28 cellular contexts compared by ENCODE assay signal in the genomic region with DNA sequence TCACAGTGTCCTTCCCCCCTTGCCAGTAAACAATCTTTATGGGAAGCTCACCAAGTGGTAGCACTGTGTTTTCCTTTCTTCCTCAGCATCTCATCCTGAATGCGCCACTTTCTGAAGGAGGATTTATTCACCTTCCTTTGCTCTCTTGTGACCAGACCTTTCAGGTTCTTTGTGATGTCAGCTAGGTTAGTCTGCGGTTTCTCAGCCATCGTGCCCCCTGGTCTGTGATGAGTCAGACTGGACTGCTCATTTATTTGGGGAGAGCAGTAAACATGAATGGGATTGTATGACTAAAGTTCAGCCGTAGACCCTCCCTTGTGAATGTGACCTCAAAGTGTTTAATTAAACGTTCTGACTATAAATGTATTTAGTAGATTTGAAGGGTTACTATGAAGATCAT.
A peak's percentile ranks its signal among the peaks of the same experiment; 100 is the strongest.
DNase-seq lines count a peak whose midpoint lies in the region; ATAC-seq, FAIRE-seq and TF ChIP-seq lines count a peak whose summit lies in the region.
"Had no signal": no experiment of that assay in that cellular context is flagged by ENCODE, and none has a peak within 500 bp of the region (broad histone marks: within the 10 kb centered on the region; RNA-seq: fewer than 3 reads in every experiment).

No MANE protein-coding gene starts in this region.

- no peak overlapping the region for H3K4me3 Mint-ChIP-seq in astrocyte (ENCODE audit: unreplicated experiment)
- no peak overlapping the region for H3K4me3 Mint-ChIP-seq in CD4-positive, alpha-beta memory T cell
- H3K4me3 Mint-ChIP-seq: brain, neural crest cell, type B pancreatic cell had no signal

- H2AK5ac ChIP-seq in IMR-90 (ENCODE audit: low read depth, low read length) = no peak overlapping the region

- DNase-seq in EH (ENCODE audit: low read depth) (peak; percentile 49), IMR-90 (peak; percentile 79), astrocyte (ENCODE audit: low read depth) (peak; percentile 84), kidney tubule cell (ENCODE audit: low spot score) (peak; percentile 60), GOT3 (lab: John Stamatoyannopoulos, UW) (no peak)
- DNase-seq in CD4-positive, alpha-beta memory T cell = no peak
- DNase-seq: activated CD4-positive, alpha-beta T cell treated with anti-CD3 and anti-CD28 coated beads for 4 hours; BE2C; colonic mucosa; COR-L47; heart left ventricle; KG1; left ventricle myocardium superior; mucosa of descending colon; NCI-H1048; NCI-H2081; stimulated activated CD4-positive, alpha-beta T cell treated with anti-CD3 and anti-CD28 coated beads, Interleukin-2, amount 100 ng/mL, for 48 hours; stomach; SW 1271 had no signal

- H3K4me2 ChIP-seq in IMR-90 (ENCODE audit: low read depth, low read length) = no peak overlapping the region
- peak overlapping the region; percentile 49 for H3K4me2 ChIP-seq in astrocyte (ENCODE audit: low read length)
- H3K4me2 ChIP-seq: A549 had no signal

- H2BK5ac ChIP-seq in IMR-90 (ENCODE audit: low read depth, low read length, poor library complexity, severe bottlenecking) = no peak overlapping the region

- no peak for TF ChIP-seq RAD21 in IMR-90 (IDR thresholded peaks at IDR 0.05; ENCODE audit: low read length)

- 0 out of 2 replicates have a peak overlapping the region, but pooled peaks have one; percentile 45 for H2BK20ac ChIP-seq in IMR-90 (ENCODE audit: low read depth, low read length)

- peak overlapping the region; percentile 9; the same call in 1 of the 2 replicates for H2BK120ac ChIP-seq in IMR-90 (ENCODE audit: low read depth, low read length)

- H3K27ac Mint-ChIP-seq in astrocyte (ENCODE audit: unreplicated experiment) = peak overlapping the region; percentile 1
- no peak overlapping the region for H3K27ac Mint-ChIP-seq in CD4-positive, alpha-beta memory T cell
- H3K27ac Mint-ChIP-seq: activated naive CD4-positive, alpha-beta T cell treated with anti-CD3 and anti-CD28 coated beads, Interleukin-2, amount 50 U/mL, for 72 hours; brain; type B pancreatic cell had no signal

- POLR2A ChIA-PET in IMR-90 (lab: Charles Lee; ENCODE audit: unreplicated experiment) = no interaction called here
- POLR2A ChIA-PET in CD4-positive, alpha-beta memory T cell (lab: Charles Lee; ENCODE audit: partially characterized antibody) = no interaction called here

- no peak overlapping the region for H3K4me3 ChIP-seq in IMR-90 (ENCODE audit: insufficient read depth, low read depth, low read length)
- H3K4me3 ChIP-seq in astrocyte (ENCODE audit: insufficient read depth, low read depth, low read length) = no peak overlapping the region
- no peak overlapping the region for H3K4me3 ChIP-seq in CD4-positive, alpha-beta memory T cell (ENCODE audit: low read length in 2 of 2)
- H3K4me3 ChIP-seq: A549, colonic mucosa, heart left ventricle, mucosa of descending colon, skin epidermis, stomach had no signal

- 0 out of 2 replicates have a peak, but pooled peaks cover 2% of the 10 kb centered on the region for H3K9me3 ChIP-seq in IMR-90 (ENCODE audit: control insufficient read depth, insufficient read depth, low read length)
- no peaks in the 10 kb centered on the region for H3K9me3 ChIP-seq in astrocyte (ENCODE audit: insufficient read depth, low read depth, low read length)
- no peaks in the 10 kb centered on the region for H3K9me3 ChIP-seq in CD4-positive, alpha-beta memory T cell (ENCODE audit: control insufficient read depth in 1 of 2, low read length in 2 of 2)
- H3K9me3 ChIP-seq: BE2C, colonic mucosa, mucosa of descending colon, stomach had no signal

- no peak overlapping the region for H4K5ac ChIP-seq in IMR-90 (ENCODE audit: low read depth, low read length)

- 0% methylated on average over 1 of the region's 5 CpGs; no CpG with 5 or more reads in 1 of the 2 experiments for WGBS in IMR-90 (ENCODE audit: extremely low coverage in 2 of 2, insufficient read length in 1 of 2), 2 experiments

- no peak overlapping the region; the same call in 1 of the 2 replicates for H4K91ac ChIP-seq in IMR-90 (ENCODE audit: insufficient read depth, low read depth, low read length)

- H3K9me1 ChIP-seq in IMR-90 (ENCODE audit: insufficient read depth, low read length) = peaks cover 3% of the 10 kb centered on the region; the same call in 1 of the 2 replicates

- peak; percentile 50; the same call in 1 of the 2 replicates for ATAC-seq in IMR-90 (ENCODE audit: low read depth)
- no peak for ATAC-seq in GM21447 (IDR thresholded peaks at IDR 0.05; ENCODE audit: unreplicated experiment)
- ATAC-seq in HG02852 (IDR thresholded peaks at IDR 0.05; ENCODE audit: unreplicated experiment) = no peak
- ATAC-seq: A549; activated naive CD4-positive, alpha-beta T cell treated with anti-CD3 and anti-CD28 coated beads, Interleukin-2, amount 50 U/mL, for 72 hours; heart left ventricle; left ventricle myocardium superior; mucosa of descending colon; Right ventricle myocardium inferior had no signal

- peak; percentile 54 for FAIRE-seq in astrocyte (lab: Jason Lieb, UNC)
- FAIRE-seq: A549 had no signal

- no peak overlapping the region for H3K14ac ChIP-seq in IMR-90 (replicated peaks; ENCODE audit: low read depth, low read length)

- CTCF ChIA-PET in IMR-90 (lab: Yijun Ruan, JAX) = interaction anchor here (0.5 kb wide), 1 partner anchor 15 kb away, joined by 3 read pairs; no protein-coding TSS in a partner anchor
- CTCF ChIA-PET in CD4-positive, alpha-beta memory T cell (lab: Charles Lee; ENCODE audit: partially characterized antibody) = no interaction called here

- H4K20me1 ChIP-seq in IMR-90 (ENCODE audit: insufficient read depth, low read length) (no peaks in the 10 kb centered on the region), astrocyte (ENCODE audit: insufficient read depth, low read length) (no peaks in the 10 kb centered on the region)

- dilution Hi-C loops in IMR-90 (cut with HindIII; ENCODE audit: low sequenced_read_pairs, unreplicated experiment) = no loop called here

- peaks cover 8% of the 10 kb centered on the region for H3K9me3 Mint-ChIP-seq in astrocyte (ENCODE audit: unreplicated experiment)
- peaks cover 0 to 3% (median 0%) of the 10 kb centered on the region in 8 donors for H3K9me3 Mint-ChIP-seq in CD4-positive, alpha-beta memory T cell
- H3K9me3 Mint-ChIP-seq: type B pancreatic cell had no signal

- intact Hi-C loops in IMR-90 (cut with micrococcal nuclease) = no loop called here
- intact Hi-C loops in CD4-positive, alpha-beta memory T cell (cut with micrococcal nuclease) = no loop called here

- in situ Hi-C loops in IMR-90 (cut with MboI; ENCODE audit: low sequenced_read_pairs) = no loop called here

- 0 out of 4 replicates have a peak overlapping the region, but pooled peaks of 1 of the 2 experiments have one; percentile 5 for H4K8ac ChIP-seq in IMR-90 (ENCODE audit: low read depth in 2 of 2, low read length in 2 of 2)

- H3K23ac ChIP-seq in IMR-90 (ENCODE audit: low read depth, low read length) = no peak overlapping the region

- H2AFZ ChIP-seq in IMR-90 (replicated peaks; ENCODE audit: low read length, poor library complexity) (no peak overlapping the region), astrocyte (ENCODE audit: low read depth, low read length) (no peak overlapping the region)

- H3K36me3 Mint-ChIP-seq in astrocyte (ENCODE audit: low read depth, unreplicated experiment) = peaks cover 14% of the 10 kb centered on the region
- no peaks in the 10 kb centered on the region for H3K36me3 Mint-ChIP-seq in CD4-positive, alpha-beta memory T cell
- H3K36me3 Mint-ChIP-seq: type B pancreatic cell had no signal

- 0 out of 2 replicates have a peak overlapping the region, but pooled peaks have one; percentile 18 for H3K4ac ChIP-seq in IMR-90 (ENCODE audit: low read depth, low read length)

- TF ChIP-seq POLR2A in IMR-90 (IDR thresholded peaks at IDR 0.05; ENCODE audit: low read depth, low read length) = no peak

- H3K27me3 ChIP-seq in IMR-90 (ENCODE audit: control insufficient read depth, insufficient read depth, low read length) (no peaks in the 10 kb centered on the region), astrocyte (ENCODE audit: insufficient read depth, low read length) (no peaks in the 10 kb centered on the region)
- no peaks in the 10 kb centered on the region for H3K27me3 ChIP-seq in CD4-positive, alpha-beta memory T cell (ENCODE audit: insufficient read depth, low read length)
- H3K27me3 ChIP-seq: BE2C, colonic mucosa, heart left ventricle, stomach had no signal

- H3K79me2 ChIP-seq in astrocyte (ENCODE audit: insufficient read depth, low read length) = no peaks in the 10 kb centered on the region

- H3K4me1 ChIP-seq in IMR-90 (ENCODE audit: control insufficient read depth, insufficient read depth, low read length) = peaks cover 13% of the 10 kb centered on the region
- H3K4me1 ChIP-seq in astrocyte (ENCODE audit: insufficient read depth, low read length) = peaks cover 21% of the 10 kb centered on the region
- no peaks in the 10 kb centered on the region for H3K4me1 ChIP-seq in CD4-positive, alpha-beta memory T cell (ENCODE audit: insufficient read depth, low read length)
- H3K4me1 ChIP-seq: A549, BE2C, colonic mucosa had no signal

- no TSS peak for BruUV-seq in IMR-90 (replicated peaks; lab: Mats Ljungman, UMichigan)

- H2AK9ac ChIP-seq in IMR-90 (replicated peaks; ENCODE audit: low read depth, low read length, poor library complexity) = no peak overlapping the region

- H3K27me3 Mint-ChIP-seq in astrocyte (ENCODE audit: low read depth, unreplicated experiment) = no peaks in the 10 kb centered on the region
- peaks cover 11 to 22% of the 10 kb centered on the region in 2 donors for H3K27me3 Mint-ChIP-seq in CD4-positive, alpha-beta memory T cell

- TF ChIP-seq CTCF in IMR-90 (conservative IDR thresholded peaks at IDR 0.05; ENCODE audit: low read depth, low read length) (no peak), astrocyte (IDR thresholded peaks at IDR 0.05; ENCODE audit: insufficient read depth, low read depth, low read length) (no peak)

- H3K79me1 ChIP-seq in IMR-90 (ENCODE audit: low read depth in 1 of 2, low read length in 2 of 2) = no peaks in the 10 kb centered on the region

- peaks cover 23% of the 10 kb centered on the region for H3K4me1 Mint-ChIP-seq in astrocyte (ENCODE audit: low read depth, unreplicated experiment)
- peaks cover 0 to 2% (median 0%) of the 10 kb centered on the region in 4 donors for H3K4me1 Mint-ChIP-seq in CD4-positive, alpha-beta memory T cell

- no peaks in the 10 kb centered on the region for H3K36me3 ChIP-seq in IMR-90 (ENCODE audit: control insufficient read depth, insufficient read depth, low read length)
- H3K36me3 ChIP-seq in astrocyte (ENCODE audit: insufficient read depth, low read length) = no peaks in the 10 kb centered on the region
- no peaks in the 10 kb centered on the region for H3K36me3 ChIP-seq in CD4-positive, alpha-beta memory T cell (ENCODE audit: insufficient read depth, low read length)
- H3K36me3 ChIP-seq: BE2C, colonic mucosa, heart left ventricle, stomach had no signal

- H3K9ac ChIP-seq in IMR-90 (ENCODE audit: low read depth, low read length) (no peak overlapping the region), astrocyte (ENCODE audit: low read length) (peak overlapping the region; percentile 37)

- H2BK15ac ChIP-seq in IMR-90 (ENCODE audit: low read depth, low read length) = peak overlapping the region; percentile 16; the same call in 2 of the 3 replicates

- H3K27ac ChIP-seq in IMR-90 (ENCODE audit: insufficient read depth, low read length) = no peak overlapping the region
- H3K27ac ChIP-seq in astrocyte (ENCODE audit: low read depth, low read length) = peak overlapping the region; percentile 53
- no peak overlapping the region for H3K27ac ChIP-seq in CD4-positive, alpha-beta memory T cell (ENCODE audit: low read depth, low read length)
- H3K27ac ChIP-seq: A549, colonic mucosa, heart left ventricle, skin epidermis, stomach had no signal

- H3K18ac ChIP-seq in IMR-90 (ENCODE audit: low read depth, low read length) = peak overlapping the region; percentile 31; the same call in 1 of the 2 replicates

- no peak overlapping the region for H3K56ac ChIP-seq in IMR-90 (ENCODE audit: extremely low read depth, insufficient read depth, low read length)

Comparison
In these comparisons a context has a peak if more than half of its experiments do, and no peak if none do; other contexts are left out.
1. DNase-seq: peak in EH (single experiment), IMR-90 (single experiment), astrocyte (single experiment) and kidney tubule cell (single experiment); none in GOT3 (single experiment) and CD4-positive, alpha-beta memory T cell (0 of 5).